ENCODE assay signal across 9 cellular contexts in genomic region chr12:103800252-103800771, GRCh38. TPM values are rescaled to one million over a fixed set of nuclear protein-coding genes. Genes with fewer than 3 reads are reported as not detected.
DNase-seq lines count a peak whose midpoint lies in the region; ATAC-seq and TF ChIP-seq lines count a peak whose summit lies in the region.
"Had no signal": no experiment of that assay in that cellular context is flagged by ENCODE, and none has a peak within 500 bp of the region (broad histone marks: within the 10 kb centered on the region; RNA-seq: fewer than 3 reads in every experiment).

No MANE protein-coding gene starts in this region.

- TF ChIP-seq POLR2A in HCT116 (IDR thresholded peaks at IDR 0.05; ENCODE audit: borderline replicate concordance, extremely low read depth, insufficient read depth, insufficient read length) = no peak

- intact Hi-C loops in HCT116 (cut with micrococcal nuclease) (no loop called here), left cardiac atrium (cut with DNase I) (no loop called here), Caco-2 (cut with micrococcal nuclease; ENCODE audit: unreplicated experiment) (no loop called here)

- no peaks in the 10 kb centered on the region for H3K9me3 Mint-ChIP-seq in activated CD4-positive, alpha-beta memory T cell treated with anti-CD3 and anti-CD28 coated beads, Interleukin-2, amount 10 ng/mL, durations not matched to agents 7 days and 5 days
- no peaks in the 10 kb centered on the region for H3K9me3 Mint-ChIP-seq in Caco-2 (ENCODE audit: unreplicated experiment)
- H3K9me3 Mint-ChIP-seq in nephron progenitor cell = no peaks in the 10 kb centered on the region
- H3K9me3 Mint-ChIP-seq: stimulated activated naive CD8-positive, alpha-beta T cell treated with anti-CD3 and anti-CD28 coated beads, Interleukin-15, Interleukin-2, amounts not matched to agents 100 ng/mL and 50 ng/mL, for 24 hours had no signal

- H3K36me3 Mint-ChIP-seq in activated CD4-positive, alpha-beta memory T cell treated with anti-CD3 and anti-CD28 coated beads, Interleukin-2, amount 10 ng/mL, durations not matched to agents 7 days and 5 days (ENCODE audit: low read depth) = no peaks in the 10 kb centered on the region
- peaks cover 21% of the 10 kb centered on the region for H3K36me3 Mint-ChIP-seq in Caco-2 (ENCODE audit: insufficient read depth, unreplicated experiment)
- peaks cover 54% of the 10 kb centered on the region for H3K36me3 Mint-ChIP-seq in nephron progenitor cell (ENCODE audit: low read depth)

- H3K9me3 ChIP-seq in HCT116 (ENCODE audit: control insufficient read depth in 1 of 2, insufficient read depth in 1 of 2, low read depth in 1 of 2, low read length in 2 of 2) (no peaks in the 10 kb centered on the region), SK-N-MC (ENCODE audit: low read depth, low read length) (no peaks in the 10 kb centered on the region), skeletal muscle satellite cell (replicated peaks; ENCODE audit: low read length) (no peaks in the 10 kb centered on the region), Caco-2 (no peaks in the 10 kb centered on the region)

- H3K27ac Mint-ChIP-seq in activated CD4-positive, alpha-beta memory T cell treated with anti-CD3 and anti-CD28 coated beads, Interleukin-2, amount 10 ng/mL, durations not matched to agents 7 days and 5 days = no peak overlapping the region
- no peak overlapping the region for H3K27ac Mint-ChIP-seq in Caco-2 (ENCODE audit: unreplicated experiment)
- H3K27ac Mint-ChIP-seq in nephron progenitor cell = no peak overlapping the region
- H3K27ac Mint-ChIP-seq: stimulated activated naive CD8-positive, alpha-beta T cell treated with anti-CD3 and anti-CD28 coated beads, Interleukin-15, Interleukin-2, amounts not matched to agents 100 ng/mL and 50 ng/mL, for 24 hours had no signal

- DNase-seq in HCT116 (ENCODE audit: low read depth, low spot score) (no peak), SK-N-MC (ENCODE audit: low read depth, low spot score) (no peak), left cardiac atrium (peak; percentile 69), GDM1 (lab: John Stamatoyannopoulos, UW) (no peak), Caco-2 (no peak), nephron progenitor cell (no peak)
- DNase-seq in activated CD4-positive, alpha-beta memory T cell treated with anti-CD3 and anti-CD28 coated beads, Interleukin-2, amount 10 ng/mL, durations not matched to agents 7 days and 5 days = no peak

- BruUV-seq in HCT116 (replicated peaks; lab: Mats Ljungman, UMichigan) (no TSS peak), Caco-2 (replicated peaks; lab: Mats Ljungman, UMichigan) (no TSS peak)

- no peaks in the 10 kb centered on the region for H3K9me2 ChIP-seq in HCT116 (ENCODE audit: insufficient read depth)

- RAD21 ChIA-PET in HCT116 (lab: Charles Lee; ENCODE audit: low non-redundant PET in 1 of 2, low total read pairs in 2 of 2, uncharacterized antibody in 2 of 2, unreplicated experiment in 2 of 2) = no interaction called here

- peaks cover 3% of the 10 kb centered on the region for H3K4me1 Mint-ChIP-seq in activated CD4-positive, alpha-beta memory T cell treated with anti-CD3 and anti-CD28 coated beads, Interleukin-2, amount 10 ng/mL, durations not matched to agents 7 days and 5 days
- H3K4me1 Mint-ChIP-seq in Caco-2 (ENCODE audit: low read depth, unreplicated experiment) (peaks cover 26% of the 10 kb centered on the region), nephron progenitor cell (peaks cover 17% of the 10 kb centered on the region)

- peaks cover 0 to 3% of the 10 kb centered on the region in 2 experiments; a peak in 2 of 4 replicates for H3K36me3 ChIP-seq in HCT116 (ENCODE audit: control insufficient read depth in 1 of 2, insufficient read depth in 2 of 2, low read length in 2 of 2)
- peaks cover 8% of the 10 kb centered on the region; the same call in 1 of the 2 replicates for H3K36me3 ChIP-seq in SK-N-MC (ENCODE audit: insufficient read depth, low read length)
- peaks cover 21% of the 10 kb centered on the region for H3K36me3 ChIP-seq in skeletal muscle satellite cell (ENCODE audit: insufficient read depth, low read length)
- no peaks in the 10 kb centered on the region for H3K36me3 ChIP-seq in Caco-2 (ENCODE audit: control insufficient read depth, insufficient read depth, low read length)

- ATAC-seq in HCT116 (no peak), left cardiac atrium (peak; percentile 74 to 80)

- no peak overlapping the region for H2AFZ ChIP-seq in HCT116 (ENCODE audit: low read depth, low read length, poor library complexity, severe bottlenecking)

- H3K9ac ChIP-seq in HCT116 (ENCODE audit: low read length) = no peak overlapping the region
- H3K9ac ChIP-seq in SK-N-MC (ENCODE audit: insufficient read length) = no peak overlapping the region
- H3K9ac ChIP-seq in skeletal muscle satellite cell (ENCODE audit: low read depth, low read length) = peak overlapping the region; percentile 7

- no peak overlapping the region for H3K4me3 Mint-ChIP-seq in activated CD4-positive, alpha-beta memory T cell treated with anti-CD3 and anti-CD28 coated beads, Interleukin-2, amount 10 ng/mL, durations not matched to agents 7 days and 5 days
- H3K4me3 Mint-ChIP-seq in Caco-2 (ENCODE audit: unreplicated experiment) = no peak overlapping the region
- H3K4me3 Mint-ChIP-seq in nephron progenitor cell = no peak overlapping the region
- H3K4me3 Mint-ChIP-seq: stimulated activated naive CD8-positive, alpha-beta T cell treated with anti-CD3 and anti-CD28 coated beads, Interleukin-15, Interleukin-2, amounts not matched to agents 100 ng/mL and 50 ng/mL, for 24 hours had no signal

- H3K27ac ChIP-seq in HCT116 (ENCODE audit: low read depth, low read length) (peak overlapping the region; percentile 30; the same call in 1 of the 2 replicates), SK-N-MC (peak overlapping the region; percentile 59; the same call in 1 of the 2 replicates)

- H3K4me1 ChIP-seq in HCT116 (ENCODE audit: control insufficient read depth in 1 of 2, insufficient read depth in 2 of 2, low read length in 2 of 2) (peaks cover 45 to 53% of the 10 kb centered on the region in 2 experiments), skeletal muscle satellite cell (ENCODE audit: control insufficient read depth, insufficient read depth, low read length) (peaks cover 44% of the 10 kb centered on the region), Caco-2 (peaks cover 17% of the 10 kb centered on the region)

- POLR2A ChIA-PET in HCT116 (lab: Charles Lee) (no interaction called here), Caco-2 (lab: Charles Lee) (no interaction called here)
- POLR2A ChIA-PET in activated CD4-positive, alpha-beta memory T cell treated with anti-CD3 and anti-CD28 coated beads, Interleukin-2, amount 10 ng/mL, durations not matched to agents 7 days and 5 days (lab: Charles Lee) = no interaction called here

- TF ChIP-seq CTCF in HCT116 (IDR thresholded peaks at IDR 0.05 in 2 of 3, conservative IDR thresholded peaks at IDR 0.05 in 1 of 3; ENCODE audit: borderline replicate concordance in 1 of 3, insufficient read depth in 1 of 3, low read depth in 2 of 3, low read length in 2 of 3) (no peak), Caco-2 (IDR thresholded peaks at IDR 0.05; ENCODE audit: insufficient read depth in 1 of 2, low read depth in 1 of 2, low read length in 1 of 2, severe bottlenecking in 1 of 2, unreplicated experiment in 1 of 2) (no peak), nephron progenitor cell (IDR thresholded peaks at IDR 0.05) (no peak)

- no peaks in the 10 kb centered on the region for H4K20me1 ChIP-seq in HCT116 (ENCODE audit: insufficient read depth)

- no peaks in the 10 kb centered on the region; the same call in 1 of the 2 replicates for H3K79me2 ChIP-seq in HCT116 (ENCODE audit: insufficient read depth, low read length)

- H3K4me2 ChIP-seq in HCT116 (ENCODE audit: low read length) (no peak overlapping the region), skeletal muscle satellite cell (ENCODE audit: low read length) (peak overlapping the region; percentile 53)

- TF ChIP-seq RAD21 in HCT116 (IDR thresholded peaks at IDR 0.05; ENCODE audit: low read depth) = no peak

- H3K27me3 Mint-ChIP-seq in activated CD4-positive, alpha-beta memory T cell treated with anti-CD3 and anti-CD28 coated beads, Interleukin-2, amount 10 ng/mL, durations not matched to agents 7 days and 5 days = no peaks in the 10 kb centered on the region
- H3K27me3 Mint-ChIP-seq in Caco-2 (ENCODE audit: insufficient read depth, unreplicated experiment) (no peaks in the 10 kb centered on the region), nephron progenitor cell (ENCODE audit: low read depth, poor library complexity) (no peaks in the 10 kb centered on the region)
- H3K27me3 Mint-ChIP-seq: stimulated activated naive CD8-positive, alpha-beta T cell treated with anti-CD3 and anti-CD28 coated beads, Interleukin-15, Interleukin-2, amounts not matched to agents 100 ng/mL and 50 ng/mL, for 24 hours had no signal

- CTCF ChIA-PET in HCT116 (lab: Charles Lee) (no interaction called here), Caco-2 (lab: Charles Lee) (no interaction called here)
- CTCF ChIA-PET in activated CD4-positive, alpha-beta memory T cell treated with anti-CD3 and anti-CD28 coated beads, Interleukin-2, amount 10 ng/mL, durations not matched to agents 7 days and 5 days (lab: Charles Lee) = no interaction called here

- H3K4me3 ChIP-seq in HCT116 (replicated peaks in 1 of 2; ENCODE audit: low read depth in 1 of 2, low read length in 2 of 2) (no peak overlapping the region), SK-N-MC (peak overlapping the region; percentile 51), skeletal muscle satellite cell (ENCODE audit: low read length) (peak overlapping the region; percentile 15), Caco-2 (ENCODE audit: low read depth, low read length) (no peak overlapping the region)

- H3K27me3 ChIP-seq in HCT116 (ENCODE audit: insufficient read depth, low read length) (no peaks in the 10 kb centered on the region), skeletal muscle satellite cell (ENCODE audit: control insufficient read depth, insufficient read depth, low read length) (no peaks in the 10 kb centered on the region), Caco-2 (replicated peaks; ENCODE audit: control insufficient read depth, insufficient read depth, low read length) (no peaks in the 10 kb centered on the region)

TF ChIP-seq in HCT116, 20 proteins besides CTCF, POLR2A, EP300 and RAD21:
- TF ChIP-seq CBX3 (IDR thresholded peaks at IDR 0.05; ENCODE audit: low read depth) (no peak), TCF7L2 (IDR thresholded peaks at IDR 0.05; ENCODE audit: borderline replicate concordance, extremely low read depth, insufficient read depth, insufficient read length) (peak; percentile 41), ELF1 (IDR thresholded peaks at IDR 0.05; ENCODE audit: borderline replicate concordance, low read depth) (no peak), SRF (IDR thresholded peaks at IDR 0.05; ENCODE audit: low read depth) (no peak)

RNA-seq across cellular contexts. Expression of gene NT5DC3, which starts 40.7 kb away (rescaled TPM):
- total RNA-seq in HCT116 (2021; ENCODE audit: unreplicated experiment) (18.7 TPM), left cardiac atrium (1 to 10 TPM; 2.4 to 4.9 TPM), Caco-2 (2022) (9.5 and 10.7 TPM in 2 replicates)
- polyA plus RNA-seq in HCT116 (2012) = 3.8 and 5.0 TPM in 2 replicates
- 8.4 and 12.2 TPM in 2 replicates for total RNA-seq in skeletal muscle satellite cell (2012; rRNA removed)
- total RNA-seq in activated CD4-positive, alpha-beta memory T cell treated with anti-CD3 and anti-CD28 coated beads, Interleukin-2, amount 10 ng/mL, durations not matched to agents 7 days and 5 days = 1 to 10 TPM; 3.2 to 3.4 TPM

Comparison
In these comparisons a context has a peak if more than half of its experiments do, and no peak if none do; other contexts are left out.
1. H3K4me3 ChIP-seq: peak in SK-N-MC (single experiment) and skeletal muscle satellite cell (single experiment); none in HCT116 (0 of 2) and Caco-2 (single experiment).